ENCODE assay signal across 8 cellular contexts in the genomic region with DNA sequence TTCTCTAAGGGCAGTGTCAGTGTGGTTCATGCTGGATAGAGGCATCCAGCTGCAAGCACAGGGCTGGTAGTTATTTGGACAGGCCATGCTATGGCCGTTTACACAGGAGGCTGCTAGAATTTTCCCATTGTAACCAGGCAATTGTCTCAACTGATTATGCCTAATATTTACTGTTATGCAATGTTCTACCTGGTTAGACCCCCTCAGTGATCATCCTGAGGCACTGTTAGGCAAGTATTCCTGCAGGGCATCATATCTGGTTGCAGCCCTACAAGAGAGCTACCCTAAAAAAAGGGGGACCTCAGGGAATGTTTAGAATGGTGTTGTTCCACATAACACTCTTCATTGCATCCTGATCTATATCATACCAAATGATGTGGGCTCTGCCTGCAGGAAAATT.
"Had no signal": no experiment of that assay in that cellular context is flagged by ENCODE, and none has a peak within 500 bp of the region (broad histone marks: within the 10 kb centered on the region; RNA-seq: fewer than 3 reads in every experiment).

No MANE protein-coding gene starts in this region.

- H2AFZ ChIP-seq: GM23248, GM23338 had no signal

- H3K27ac ChIP-seq: GM23248 had no signal

- H3K4me3 ChIP-seq: GM23248, GM23338, HAP-1 had no signal

- H3K36me3 ChIP-seq: HAP-1 had no signal

- H3K9me3 ChIP-seq: HAP-1 had no signal

- H3K9ac ChIP-seq: GM23248 had no signal

- H3K4me1 ChIP-seq: HAP-1 had no signal

- H3K4me2 ChIP-seq: GM23338 had no signal

- DNase-seq: GM23248, GOT3, H7, H9, HCEC 1CT, HFFc6 had no signal
